9 cellular contexts compared by ENCODE assay signal in the genomic region with DNA sequence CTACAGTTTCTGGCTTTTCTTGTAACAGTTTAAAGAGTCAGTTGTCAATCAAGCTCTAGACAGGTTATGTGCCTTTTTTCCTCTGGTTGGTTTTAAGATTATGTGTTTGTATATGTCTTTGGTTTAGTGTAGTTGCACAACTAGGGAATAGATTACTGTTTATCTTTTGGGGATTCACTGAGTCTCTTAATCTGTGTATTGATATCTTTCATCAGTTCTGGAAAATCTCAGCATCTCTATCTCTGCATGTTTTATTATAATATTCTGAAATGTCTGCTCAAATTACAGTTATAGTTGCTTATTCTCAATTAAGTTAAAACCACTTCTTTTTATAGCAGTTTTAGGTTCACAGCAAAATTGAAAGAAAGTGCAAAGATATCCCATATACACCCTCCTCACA.
"Had no signal": no experiment of that assay in that cellular context is flagged by ENCODE, and none has a peak within 500 bp of the region (broad histone marks: within the 10 kb centered on the region; RNA-seq: fewer than 3 reads in every experiment).

No MANE protein-coding gene starts in this region.

- H3K4me3 Mint-ChIP-seq: IgD-negative memory B cell had no signal

- H3K4me1 ChIP-seq: HAP-1 had no signal

- DNase-seq: GM23248, GOT3, H7, KBM-7 had no signal

- H3K9me3 ChIP-seq: HAP-1 had no signal

- ATAC-seq: HCT116, HepG2 had no signal

- H3K27ac ChIP-seq: GM23248, HL-60 had no signal

- H3K27me3 Mint-ChIP-seq: IgD-negative memory B cell had no signal

- H3K9me3 Mint-ChIP-seq: IgD-negative memory B cell had no signal

- H3K4me3 ChIP-seq: GM23248, HAP-1 had no signal

- H3K4me1 Mint-ChIP-seq: IgD-negative memory B cell had no signal

- H3K27ac Mint-ChIP-seq: IgD-negative memory B cell had no signal
